8 cellular contexts compared by ENCODE assay signal in genomic region chr19:49085868-49086232, GRCh38. TPM values are rescaled to one million over a fixed set of nuclear protein-coding genes. Genes with fewer than 3 reads are reported as not detected.
A peak's percentile ranks its signal among the peaks of the same experiment; 100 is the strongest.
DNase-seq lines count a peak whose midpoint lies in the region; ATAC-seq and TF ChIP-seq lines count a peak whose summit lies in the region.

No MANE protein-coding gene starts in this region.

- H3K9me3 ChIP-seq in SJCRH30 (replicated peaks) (no peaks in the 10 kb centered on the region), psoas muscle (no peaks in the 10 kb centered on the region)

- H3K27ac ChIP-seq in SJCRH30 (peak overlapping the region; percentile 92), psoas muscle (peak overlapping the region; percentile 97)

- no peak for DNase-seq in GM06990 (ENCODE audit: extremely low read depth, insufficient read length)
- no peak for DNase-seq in SJCRH30
- no peak for DNase-seq in fibroblast of mammary gland (ENCODE audit: low read depth)
- no peak for DNase-seq in psoas muscle
- no peak for DNase-seq in KBM-7
- DNase-seq in hepatic stellate cell (ENCODE audit: low spot score), result no peak
- DNase-seq in occipital lobe (lab: John Stamatoyannopoulos, UW), result no peak

- H3K36me3 ChIP-seq in GM06990 (ENCODE audit: control insufficient read depth, insufficient read depth, low read length) (peaks cover 16% of the 10 kb centered on the region), SJCRH30 (peaks cover 33% of the 10 kb centered on the region), psoas muscle (ENCODE audit: insufficient read depth in 1 of 2, low read depth in 1 of 2) (peaks cover 2 to 41% of the 10 kb centered on the region in 2 donors)

- ATAC-seq in psoas muscle, result no peak
- ATAC-seq in GM21381 (IDR thresholded peaks at IDR 0.05; ENCODE audit: unreplicated experiment), result no peak

- H3K4me1 ChIP-seq in SJCRH30, result peaks cover 5% of the 10 kb centered on the region; the same call in 1 of the 2 replicates
- peaks cover 18% of the 10 kb centered on the region for H3K4me1 ChIP-seq in psoas muscle

- intact Hi-C loops in psoas muscle (cut with DNase I), result no loop called here

- H3K27me3 ChIP-seq in GM06990 (replicated peaks; ENCODE audit: control insufficient read depth, insufficient read depth, low read length) (no peaks in the 10 kb centered on the region), SJCRH30 (no peaks in the 10 kb centered on the region), psoas muscle (ENCODE audit: insufficient read depth in 3 of 3, low read length in 2 of 3) (no peaks in the 10 kb centered on the region)

- in situ Hi-C loops in KBM-7 (cut with MboI; ENCODE audit: low pct_unique_long_range_greater_than_20kb, low sequenced_read_pairs), result no loop called here

- WGBS in psoas muscle, 3 donors, result 0 to 1% (median 1%) methylated on average over 14 of the region's 14 CpGs

- H3K4me3 ChIP-seq in GM06990 (replicated peaks; ENCODE audit: low read depth, low read length), result peak overlapping the region; percentile 97
- peak overlapping the region; percentile 94 for H3K4me3 ChIP-seq in SJCRH30
- H3K4me3 ChIP-seq in fibroblast of mammary gland (ENCODE audit: control insufficient read depth, low read depth, low read length), result peak overlapping the region; percentile 96
- H3K4me3 ChIP-seq in psoas muscle, result peak overlapping the region; percentile 100

- TF ChIP-seq CTCF in GM06990 (IDR thresholded peaks at IDR 0.05; ENCODE audit: insufficient read depth, low read length, poor library complexity, severe bottlenecking) (no peak), fibroblast of mammary gland (conservative IDR thresholded peaks at IDR 0.05; ENCODE audit: control insufficient read depth, insufficient read depth, low read depth, low read length) (no peak), psoas muscle (IDR thresholded peaks at IDR 0.05) (no peak)

RNA-seq across cellular contexts. Expression of gene SNRNP70, which starts 0.6 kb away (rescaled TPM):
- 241 and 253 TPM in 2 replicates for total RNA-seq in SJCRH30 (2014; rRNA removed; shearing (Covaris generic))
- total RNA-seq in psoas muscle (100 to 1,000 TPM in 3 of 4 donors, 10 to 100 TPM in 1; 89.1 to 133 (median 111) TPM), occipital lobe (112 TPM)
- polyA plus RNA-seq in psoas muscle, result 100 to 1,000 TPM in 1 of 3 donors, 10 to 100 TPM in 2; 83.2 to 123 (median 85.3) TPM

RNA-seq across cellular contexts. Expression of gene KCNA7, which starts 13.4 kb away (rescaled TPM):
- total RNA-seq in SJCRH30 (2014; rRNA removed; shearing (Covaris generic)), result not detected in 2 replicates
- total RNA-seq in psoas muscle (10 to 100 TPM in 3 of 4 donors, 1 to 10 TPM in 1; 9.7 to 21.4 (median 17.2) TPM), occipital lobe (under 0.01 TPM)
- 10 to 100 TPM; 12.6 to 23.9 (median 17.0) TPM for polyA plus RNA-seq in psoas muscle

RNA-seq across cellular contexts. Expression of gene NTF4, which starts 21.2 kb away (rescaled TPM):
- not detected in 2 replicates for total RNA-seq in SJCRH30 (2014; rRNA removed; shearing (Covaris generic))
- 1 to 10 TPM; 1.8 to 6.9 (median 5.1) TPM for total RNA-seq in psoas muscle
- polyA plus RNA-seq in psoas muscle, result 1 to 10 TPM; 5.6 to 7.4 (median 6.4) TPM
- total RNA-seq in occipital lobe, result not detected

RNA-seq across cellular contexts. Expression of gene CGB7, which starts 28.3 kb away (rescaled TPM):
- not detected in 2 replicates for total RNA-seq in SJCRH30 (2014; rRNA removed; shearing (Covaris generic))
- total RNA-seq in psoas muscle (under 1 TPM; 0.20 to 0.46 (median 0.41) TPM), occipital lobe (not detected)
- polyA plus RNA-seq in psoas muscle, result 1 to 10 TPM in 1 of 3 donors, under 1 TPM in 2; 0.52 to 1.1 (median 0.56) TPM

RNA-seq across cellular contexts. Expression of gene LIN7B, which starts 28.3 kb away (rescaled TPM):
- total RNA-seq in SJCRH30 (2014; rRNA removed; shearing (Covaris generic)), result 4.1 and 5.0 TPM in 2 replicates
- 10 to 100 TPM; 11.8 to 27.9 (median 22.3) TPM for total RNA-seq in psoas muscle
- polyA plus RNA-seq in psoas muscle, result 10 to 100 TPM; 13.9 to 24.3 (median 15.8) TPM
- total RNA-seq in occipital lobe, result 28.7 TPM

Comparison
In these comparisons a context has a peak if more than half of its experiments do, and no peak if none do; other contexts are left out.
1. RNA of gene KCNA7, which starts 13.4 kb away (total RNA-seq): 9.7 to 21.4 TPM in psoas muscle; not detected in SJCRH30 and under 0.01 TPM in occipital lobe (single experiment); every median in the first group is over 10 times any median in the second.
2. Peak in every context shown above with its lines, with median percentiles within 50 percentile points of each other: H3K4me3 ChIP-seq.